Comparison of ENCODE assay signal across 8 cellular contexts in the genomic region with DNA sequence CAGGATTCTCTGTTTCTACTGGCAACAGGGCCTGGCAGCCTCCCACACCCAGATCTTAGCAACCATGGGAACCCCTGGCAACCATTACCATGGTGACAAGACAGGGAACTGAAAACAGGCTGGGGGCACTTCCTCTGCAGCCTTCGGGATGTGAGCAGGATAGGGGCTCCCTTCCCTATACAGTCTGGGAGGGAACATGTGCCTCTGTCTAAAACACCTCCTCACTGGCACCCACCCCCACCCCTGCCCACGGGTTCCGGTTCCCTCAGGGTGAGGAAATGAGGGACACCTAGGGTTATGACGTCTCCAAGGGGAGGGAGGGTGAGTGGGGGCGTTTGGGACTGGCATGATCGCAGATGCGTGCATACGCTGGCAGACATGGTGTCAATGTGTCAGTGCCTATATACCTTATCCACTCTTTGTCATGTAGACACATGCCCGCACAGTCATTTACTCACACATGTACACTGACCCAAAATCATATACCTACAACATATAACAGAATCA. TPM values are rescaled to one million over a fixed set of nuclear protein-coding genes. Genes with fewer than 3 reads are reported as not detected.
DNase-seq lines count a peak whose midpoint lies in the region; ATAC-seq and TF ChIP-seq lines count a peak whose summit lies in the region.

No MANE protein-coding gene starts in this region.

- H2AFZ ChIP-seq in SK-N-SH (ENCODE audit: low read depth) (no peak overlapping the region), PC-9 (no peak overlapping the region)

- H3K27me3 Mint-ChIP-seq in T-helper 2 cell treated with Interferon-gamma antibody and Interleukin-4, amounts not matched to agents 5 μg/mL and 100 μg/mL, for 36 hours (ENCODE audit: low read depth): no peaks in the 10 kb centered on the region

- H3K36me3 ChIP-seq in SK-N-SH (replicated peaks in 1 of 2; ENCODE audit: control insufficient read depth in 1 of 2, insufficient read depth in 2 of 2, low read length in 1 of 2) (no peaks in the 10 kb centered on the region), PC-9 (ENCODE audit: low read depth) (no peaks in the 10 kb centered on the region)

- peaks cover 3% of the 10 kb centered on the region; the same call in 1 of the 2 replicates for H3K79me2 ChIP-seq in SK-N-SH (ENCODE audit: insufficient read depth)
- no peaks in the 10 kb centered on the region for H3K79me2 ChIP-seq in PC-9 (ENCODE audit: low read depth)

- H3K4me1 ChIP-seq in SK-N-SH (ENCODE audit: control insufficient read depth in 1 of 2, insufficient read depth in 2 of 2, low read depth in 1 of 2, low read length in 1 of 2) (peaks cover 4 to 53% of the 10 kb centered on the region in 2 experiments; a peak in 2 of 4 replicates), PC-9 (replicated peaks; ENCODE audit: insufficient read depth) (no peaks in the 10 kb centered on the region)

- H3K9me2 ChIP-seq in SK-N-SH: no peaks in the 10 kb centered on the region
- H3K9me2 ChIP-seq in PC-9 (ENCODE audit: insufficient read depth): no peaks in the 10 kb centered on the region

- BruUV-seq in PC-9 (replicated peaks; lab: Mats Ljungman, UMichigan): no TSS peak

- 36% methylated on average over 9 of the region's 9 CpGs for WGBS in SK-N-SH (ENCODE audit: low lambda C conversion rate)

- POLR2A ChIA-PET in SK-N-SH (lab: Yijun Ruan, JAX): interaction anchor here (1.1 kb wide), 1 partner anchor 86 kb away, joined by 3 read pairs; a partner anchor contains a TSS
- POLR2A ChIA-PET in PC-9 (lab: Charles Lee; ENCODE audit: unreplicated experiment): no interaction called here

- peak overlapping the region; percentile 56 for H3K27ac Mint-ChIP-seq in T-helper 2 cell treated with Interferon-gamma antibody and Interleukin-4, amounts not matched to agents 5 μg/mL and 100 μg/mL, for 36 hours

- ATAC-seq in SK-N-SH treated with all-trans-retinoic acid at 6 μM for 48 hours (no peak), HG02610 (IDR thresholded peaks at IDR 0.05; ENCODE audit: unreplicated experiment) (no peak)

- H3F3A ChIP-seq in SK-N-SH (replicated peaks; ENCODE audit: insufficient read depth) (no peaks in the 10 kb centered on the region), PC-9 (ENCODE audit: insufficient read depth, low read depth) (no peaks in the 10 kb centered on the region)

- TF ChIP-seq CTCF in SK-N-SH (IDR thresholded peaks at IDR 0.05) (no peak), PC-9 (conservative IDR thresholded peaks at IDR 0.05) (no peak)

- H3K9me3 ChIP-seq in SK-N-SH (no peaks in the 10 kb centered on the region), PC-9 (ENCODE audit: insufficient read depth, low read depth) (no peaks in the 10 kb centered on the region)

- TF ChIP-seq EP300 in SK-N-SH (IDR thresholded peaks at IDR 0.05; ENCODE audit: borderline replicate concordance in 1 of 2, low read depth in 1 of 2, low read length in 1 of 2): no peak

- H3K4me3 Mint-ChIP-seq in T-helper 2 cell treated with Interferon-gamma antibody and Interleukin-4, amounts not matched to agents 5 μg/mL and 100 μg/mL, for 36 hours: no peak overlapping the region

- no peak overlapping the region for H3K9ac ChIP-seq in SK-N-SH

- H3K36me3 Mint-ChIP-seq in T-helper 2 cell treated with Interferon-gamma antibody and Interleukin-4, amounts not matched to agents 5 μg/mL and 100 μg/mL, for 36 hours (ENCODE audit: low read depth): no peaks in the 10 kb centered on the region

- peaks cover 51% of the 10 kb centered on the region for H3K4me1 Mint-ChIP-seq in T-helper 2 cell treated with Interferon-gamma antibody and Interleukin-4, amounts not matched to agents 5 μg/mL and 100 μg/mL, for 36 hours (ENCODE audit: low read depth)

- H4K20me1 ChIP-seq in SK-N-SH (ENCODE audit: insufficient read depth) (no peaks in the 10 kb centered on the region), PC-9 (ENCODE audit: insufficient read depth) (no peaks in the 10 kb centered on the region)

- no peak for TF ChIP-seq RAD21 in SK-N-SH (IDR thresholded peaks at IDR 0.05; ENCODE audit: low read length)

- intact Hi-C loops in PC-9 (cut with micrococcal nuclease; ENCODE audit: unreplicated experiment): loop anchor here (5.0 kb wide), 1 partner anchor 86 kb away; a partner anchor contains a TSS

- CTCF ChIA-PET in SK-N-SH (lab: Yijun Ruan, JAX): interaction anchor here (1.0 to 8.2 kb wide), 5 partner anchors 9 to 88 kb away, joined by 3 to 155 read pairs (median 25); no protein-coding TSS in a partner anchor
- CTCF ChIA-PET in PC-9 (lab: Charles Lee): no interaction called here

- H3K4me2 ChIP-seq in SK-N-SH: no peak overlapping the region
- H3K4me2 ChIP-seq in PC-9: no peak overlapping the region

- H3K4me3 ChIP-seq in SK-N-SH (ENCODE audit: low read depth in 2 of 2, low read length in 1 of 2) (no peak overlapping the region), PC-9 (no peak overlapping the region)

- DNase-seq in SK-N-SH (peak; percentile 75), cerebellar cortex (ENCODE audit: low spot score) (peak; percentile 66), PC-9 (no peak), GM19238 (ENCODE audit: insufficient read length, low spot score) (no peak)
- peak; percentile 44 for DNase-seq in T-helper 2 cell treated with Interferon-gamma antibody and Interleukin-4, amounts not matched to agents 5 μg/mL and 100 μg/mL, for 36 hours (ENCODE audit: low spot score)
- DNase-seq in stimulated activated CD4-positive, alpha-beta T cell treated with anti-CD3 and anti-CD28 coated beads, Interleukin-1b, Interleukin-23, amount 100 ng/mL, for 4 hours (ENCODE audit: low read depth in 2 of 2): peak; percentile 37 to 61

- H3K27me3 ChIP-seq in SK-N-SH (ENCODE audit: insufficient read depth) (no peaks in the 10 kb centered on the region; the same call in 1 of the 2 replicates), PC-9 (ENCODE audit: insufficient read depth, low read depth) (0 out of 2 replicates have a peak, but pooled peaks cover 3% of the 10 kb centered on the region)

- no peaks in the 10 kb centered on the region for H3K9me3 Mint-ChIP-seq in T-helper 2 cell treated with Interferon-gamma antibody and Interleukin-4, amounts not matched to agents 5 μg/mL and 100 μg/mL, for 36 hours

- H3K27ac ChIP-seq in SK-N-SH (ENCODE audit: low read depth in 2 of 2, low read length in 1 of 2) (peak overlapping the region in 1 of 2 experiments; percentile 82; a peak in 2 of 4 replicates), PC-9 (no peak overlapping the region)

TF ChIP-seq in SK-N-SH, 30 proteins besides CTCF, POLR2A, EP300 and RAD21:
- TF ChIP-seq MXI1 (IDR thresholded peaks at IDR 0.05; ENCODE audit: low read depth, low read length) (peak; percentile 90), FOXM1 (IDR thresholded peaks at IDR 0.05; ENCODE audit: low read depth) (no peak)

TF ChIP-seq in SK-N-SH treated with all-trans-retinoic acid at 6 μM for 48 hours, 23 proteins besides CTCF, POLR2A, EP300 and RAD21 (continues in another document):
- TF ChIP-seq ZNF70 (CRISPR knock-in tag; IDR thresholded peaks at IDR 0.05) (no peak), ZFP3 (CRISPR knock-in tag; IDR thresholded peaks at IDR 0.05) (no peak), SNAI2 (CRISPR knock-in tag; IDR thresholded peaks at IDR 0.05) (no peak), RARB (CRISPR knock-in tag; IDR thresholded peaks at IDR 0.05) (no peak), ESRRG (CRISPR knock-in tag; IDR thresholded peaks at IDR 0.05) (no peak)
- TF ChIP-seq, protein P1, sequence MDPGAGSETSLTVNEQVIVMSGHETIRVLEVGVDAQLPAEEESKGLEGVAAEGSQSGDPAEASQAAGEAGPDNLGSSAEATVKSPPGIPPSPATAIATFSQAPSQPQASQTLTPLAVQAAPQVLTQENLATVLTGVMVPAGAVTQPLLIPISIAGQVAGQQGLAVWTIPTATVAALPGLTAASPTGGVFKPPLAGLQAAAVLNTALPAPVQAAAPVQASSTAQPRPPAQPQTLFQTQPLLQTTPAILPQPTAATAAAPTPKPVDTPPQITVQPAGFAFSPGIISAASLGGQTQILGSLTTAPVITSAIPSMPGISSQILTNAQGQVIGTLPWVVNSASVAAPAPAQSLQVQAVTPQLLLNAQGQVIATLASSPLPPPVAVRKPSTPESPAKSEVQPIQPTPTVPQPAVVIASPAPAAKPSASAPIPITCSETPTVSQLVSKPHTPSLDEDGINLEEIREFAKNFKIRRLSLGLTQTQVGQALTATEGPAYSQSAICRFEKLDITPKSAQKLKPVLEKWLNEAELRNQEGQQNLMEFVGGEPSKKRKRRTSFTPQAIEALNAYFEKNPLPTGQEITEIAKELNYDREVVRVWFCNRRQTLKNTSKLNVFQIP (CRISPR knock-in tag; IDR thresholded peaks at IDR 0.05; ENCODE audit: borderline replicate concordance, low read depth): no peak
- TF ChIP-seq, protein P2, sequence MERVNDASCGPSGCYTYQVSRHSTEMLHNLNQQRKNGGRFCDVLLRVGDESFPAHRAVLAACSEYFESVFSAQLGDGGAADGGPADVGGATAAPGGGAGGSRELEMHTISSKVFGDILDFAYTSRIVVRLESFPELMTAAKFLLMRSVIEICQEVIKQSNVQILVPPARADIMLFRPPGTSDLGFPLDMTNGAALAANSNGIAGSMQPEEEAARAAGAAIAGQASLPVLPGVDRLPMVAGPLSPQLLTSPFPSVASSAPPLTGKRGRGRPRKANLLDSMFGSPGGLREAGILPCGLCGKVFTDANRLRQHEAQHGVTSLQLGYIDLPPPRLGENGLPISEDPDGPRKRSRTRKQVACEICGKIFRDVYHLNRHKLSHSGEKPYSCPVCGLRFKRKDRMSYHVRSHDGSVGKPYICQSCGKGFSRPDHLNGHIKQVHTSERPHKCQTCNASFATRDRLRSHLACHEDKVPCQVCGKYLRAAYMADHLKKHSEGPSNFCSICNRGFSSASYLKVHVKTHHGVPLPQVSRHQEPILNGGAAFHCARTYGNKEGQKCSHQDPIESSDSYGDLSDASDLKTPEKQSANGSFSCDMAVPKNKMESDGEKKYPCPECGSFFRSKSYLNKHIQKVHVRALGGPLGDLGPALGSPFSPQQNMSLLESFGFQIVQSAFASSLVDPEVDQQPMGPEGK (CRISPR knock-in tag; IDR thresholded peaks at IDR 0.05; ENCODE audit: borderline replicate concordance): no peak

RNA-seq across cellular contexts. Expression of a gene that starts 3.0 kb away (rescaled TPM):
- polyA plus RNA-seq in SK-N-SH (2012; rRNA removed): 3.3 and 4.0 TPM in 2 replicates
- polyA plus RNA-seq in SK-N-SH (2012; cell fraction: cytosol; rRNA removed): 3.7 and 4.4 TPM in 2 replicates
- polyA plus RNA-seq in SK-N-SH (2012; cell fraction: nucleus; rRNA removed): 3.3 and 5.0 TPM in 2 replicates
- 0.79 and 0.98 TPM in 2 replicates for total RNA-seq in PC-9 (2021)

RNA-seq across cellular contexts. Expression of a gene that starts 28.5 kb away (rescaled TPM):
- polyA plus RNA-seq in SK-N-SH (2012; rRNA removed): not detected in 2 replicates
- under 0.01 TPM in 2 replicates for polyA plus RNA-seq in SK-N-SH (2012; cell fraction: cytosol; rRNA removed)
- polyA plus RNA-seq in SK-N-SH (2012; cell fraction: nucleus; rRNA removed): 0.01 TPM in 1 of 2 replicates, not detected in the other
- not detected in 2 replicates for total RNA-seq in PC-9 (2021)

Comparison
In these comparisons a context has a peak if more than half of its experiments do, and no peak if none do; other contexts are left out.
1. DNase-seq: peak in SK-N-SH (single experiment), T-helper 2 cell treated with Interferon-gamma antibody and Interleukin-4, amounts not matched to agents 5 μg/mL and 100 μg/mL, for 36 hours (single experiment), cerebellar cortex (single experiment) and stimulated activated CD4-positive, alpha-beta T cell treated with anti-CD3 and anti-CD28 coated beads, Interleukin-1b, Interleukin-23, amount 100 ng/mL, for 4 hours (2 of 2); none in PC-9 (0 of 2) and GM19238 (single experiment).